In genomic region chr3:124887996-124888298, GRCh38 we compare ENCODE assay signal across 8 cellular contexts. TPM values are rescaled to one million over a fixed set of nuclear protein-coding genes. Genes with fewer than 3 reads are reported as not detected.
A peak's percentile ranks its signal among the peaks of the same experiment; 100 is the strongest.
DNase-seq lines count a peak whose midpoint lies in the region; ATAC-seq and TF ChIP-seq lines count a peak whose summit lies in the region.

No MANE protein-coding gene starts in this region.

- peaks cover 41% of the 10 kb centered on the region for H3K4me1 ChIP-seq in ES-I3 (ENCODE audit: insufficient read depth, low read length)
- peaks cover 33 to 43% (median 38%) of the 10 kb centered on the region in 4 donors for H3K4me1 ChIP-seq in esophagus muscularis mucosa
- H3K4me1 ChIP-seq in prostate gland (replicated peaks) = peaks cover 3% of the 10 kb centered on the region

- peak overlapping the region; percentile 77 for H3K4me3 Mint-ChIP-seq in T-helper 17 cell

- no peak for ATAC-seq in T-helper 17 cell
- no peak for ATAC-seq in HG02642 (IDR thresholded peaks at IDR 0.05; ENCODE audit: poor library complexity, unreplicated experiment)
- no peak for ATAC-seq in HG03108 (IDR thresholded peaks at IDR 0.05; ENCODE audit: unreplicated experiment)
- no peak for ATAC-seq in HG03175 (IDR thresholded peaks at IDR 0.05; ENCODE audit: unreplicated experiment)

- peaks cover 2% of the 10 kb centered on the region for H3K36me3 Mint-ChIP-seq in T-helper 17 cell (ENCODE audit: low read depth)

- no peak overlapping the region for H3K27ac Mint-ChIP-seq in T-helper 17 cell

- TF ChIP-seq CTCF in esophagus muscularis mucosa (IDR thresholded peaks at IDR 0.05) (no peak), prostate gland (IDR thresholded peaks at IDR 0.05) (no peak)

- peaks cover 46% of the 10 kb centered on the region for H3K27me3 Mint-ChIP-seq in T-helper 17 cell

- H3K27me3 ChIP-seq in esophagus muscularis mucosa (no peaks in the 10 kb centered on the region), prostate gland (replicated peaks; ENCODE audit: insufficient read depth) (no peaks in the 10 kb centered on the region)

- H3K9ac ChIP-seq in ES-I3 (ENCODE audit: low read depth, low read length) = peak overlapping the region; percentile 73

- WGBS in esophagus muscularis mucosa = 94% methylated on average over 10 of the region's 10 CpGs
- WGBS in prostate gland = 97% methylated on average over 10 of the region's 10 CpGs

- TF ChIP-seq EP300 in esophagus muscularis mucosa (IDR thresholded peaks at IDR 0.05) = no peak

- intact Hi-C loops in esophagus muscularis mucosa (cut with DNase I) (loop anchor here (5.0 kb wide), 1 partner anchor 36 kb away; no protein-coding TSS in a partner anchor), prostate gland (cut with DNase I) (loop anchor here (5.0 kb wide), 1 partner anchor 106 kb away; no protein-coding TSS in a partner anchor)

- peaks cover 10% of the 10 kb centered on the region for H3K4me1 Mint-ChIP-seq in T-helper 17 cell

- no peak for DNase-seq in T-helper 17 cell
- no peak for DNase-seq in esophagus muscularis mucosa (ENCODE audit: extremely low spot score)
- no peak for DNase-seq in prostate gland (ENCODE audit: low spot score)
- DNase-seq in NCI-H1930 (lab: John Stamatoyannopoulos, UW) = no peak

- H3K9me3 ChIP-seq in ES-I3 (ENCODE audit: control insufficient read depth, insufficient read depth, low read length) (no peaks in the 10 kb centered on the region), T-helper 17 cell (ENCODE audit: control insufficient read depth, low read length, poor library complexity, severe bottlenecking) (no peaks in the 10 kb centered on the region), esophagus muscularis mucosa (no peaks in the 10 kb centered on the region), prostate gland (no peaks in the 10 kb centered on the region)

- peak overlapping the region; percentile 81 to 92 (median 88) for H3K4me3 ChIP-seq in esophagus muscularis mucosa
- no peak overlapping the region for H3K4me3 ChIP-seq in prostate gland

- peak overlapping the region; percentile 91 to 94 (median 92) for H3K27ac ChIP-seq in esophagus muscularis mucosa (replicated peaks in 1 of 4)
- peak overlapping the region; percentile 92 to 93 for H3K27ac ChIP-seq in prostate gland

- TF ChIP-seq POLR2A in esophagus muscularis mucosa (IDR thresholded peaks at IDR 0.05; ENCODE audit: low read depth) (no peak), prostate gland (IDR thresholded peaks at IDR 0.05) (no peak)

- no peaks in the 10 kb centered on the region; the same call in 1 of the 2 replicates for H3K36me3 ChIP-seq in ES-I3 (ENCODE audit: insufficient read depth, low read length)
- H3K36me3 ChIP-seq in esophagus muscularis mucosa = peaks cover 0 to 6% (median 0%) of the 10 kb centered on the region in 4 donors
- no peaks in the 10 kb centered on the region for H3K36me3 ChIP-seq in prostate gland

RNA-seq across cellular contexts. Expression of gene ITGB5, which starts 0.8 kb away (rescaled TPM):
- total RNA-seq in T-helper 17 cell (10 to 100 TPM in 1 of 2 donors, 1 to 10 TPM in 1; 3.1 to 61.3 TPM), esophagus muscularis mucosa (100 to 1,000 TPM; 114 to 284 (median 188) TPM), prostate gland (100 to 1,000 TPM; 123 to 154 TPM)

RNA-seq across cellular contexts. Expression of gene MUC13, which starts 46.6 kb away (rescaled TPM):
- total RNA-seq in T-helper 17 cell (under 1 TPM in 1 of 2 donors, not detected in 1; 0.45 TPM), esophagus muscularis mucosa (under 1 TPM in 1 of 4 donors, not detected in 3; 0.46 TPM), prostate gland (1 to 10 TPM; 1.3 to 1.5 TPM)

Comparison
In these comparisons a context has a peak if more than half of its experiments do, and no peak if none do; other contexts are left out.
1. H3K4me3 ChIP-seq: peak in esophagus muscularis mucosa (4 of 4); none in prostate gland (0 of 2).